Comparison of ENCODE assay signal across 16 cellular contexts in genomic region chr1:94790246-94790645, GRCh38. TPM values are rescaled to one million over a fixed set of nuclear protein-coding genes. Genes with fewer than 3 reads are reported as not detected.
DNase-seq lines count a peak whose midpoint lies in the region; ATAC-seq and TF ChIP-seq lines count a peak whose summit lies in the region.
"Had no signal": no experiment of that assay in that cellular context is flagged by ENCODE, and none has a peak within 500 bp of the region (broad histone marks: within the 10 kb centered on the region; RNA-seq: fewer than 3 reads in every experiment).

No MANE protein-coding gene starts in this region.

- no peak overlapping the region for H3K4me2 ChIP-seq in GM23248 (ENCODE audit: unreplicated experiment)
- H3K4me2 ChIP-seq: PC-9 had no signal

- in situ Hi-C loops in GM23248 (cut with MboI), result no loop called here

- no peaks in the 10 kb centered on the region for H4K20me1 ChIP-seq in GM23248 (ENCODE audit: insufficient read depth)
- H4K20me1 ChIP-seq: BLaER1 treated with 17β-estradiol and CSF1 and Interleukin-3, amounts not matched to agents 10 nM and 100 nM had no signal

- H3K27me3 ChIP-seq in GM23248 (replicated peaks; ENCODE audit: insufficient read depth), result no peaks in the 10 kb centered on the region
- H3K27me3 ChIP-seq: BLaER1 treated with 17β-estradiol and CSF1 and Interleukin-3, amounts not matched to agents 10 nM and 100 nM; SJCRH30 had no signal

- peaks cover 37% of the 10 kb centered on the region for H3F3A ChIP-seq in GM23248 (ENCODE audit: insufficient read depth)

- H3K9me2 ChIP-seq in GM23248 (ENCODE audit: insufficient read depth), result 0 out of 2 replicates have a peak, but pooled peaks cover 3% of the 10 kb centered on the region

- no peak overlapping the region for H2AFZ ChIP-seq in GM23248
- H2AFZ ChIP-seq: PC-9 had no signal

- H3K4me3 ChIP-seq in GM23248 (no peak overlapping the region), SK-N-MC (no peak overlapping the region), fibroblast of mammary gland (ENCODE audit: control insufficient read depth, low read depth, low read length) (no peak overlapping the region)
- H3K4me3 ChIP-seq: BLaER1 treated with 17β-estradiol and CSF1 and Interleukin-3, amounts not matched to agents 10 nM and 100 nM; PC-9; SJCRH30 had no signal

- no peaks in the 10 kb centered on the region for H3K9me3 ChIP-seq in GM23248 (ENCODE audit: low read depth)
- H3K9me3 ChIP-seq in SK-N-MC (ENCODE audit: low read depth, low read length), result no peaks in the 10 kb centered on the region

- H3K27ac ChIP-seq in GM23248 (no peak overlapping the region), SK-N-MC (peak overlapping the region; percentile 58)
- H3K27ac ChIP-seq: BLaER1 treated with 17β-estradiol and CSF1 and Interleukin-3, amounts not matched to agents 10 nM and 100 nM; PC-9; SJCRH30 had no signal

- peak; percentile 69 for DNase-seq in GM23248
- no peak for DNase-seq in SK-N-MC (ENCODE audit: low read depth, low spot score)
- peak; percentile 90 for DNase-seq in fibroblast of mammary gland (ENCODE audit: low read depth)
- DNase-seq in NCI-H524 (lab: John Stamatoyannopoulos, UW), result no peak
- DNase-seq in left lobe of liver (ENCODE audit: low spot score), result no peak
- DNase-seq in NCI-H2227 (lab: John Stamatoyannopoulos, UW; ENCODE audit: unreplicated experiment), result no peak
- DNase-seq: GF-D8, Kasumi-1, MM.1S, NCI-H1417, NCI-H1930, NCI-H774, PC-9, SJCRH30 had no signal

- no peaks in the 10 kb centered on the region for H3K79me2 ChIP-seq in GM23248 (ENCODE audit: insufficient read depth)

- TF ChIP-seq CTCF in fibroblast of mammary gland (conservative IDR thresholded peaks at IDR 0.05; ENCODE audit: control insufficient read depth, insufficient read depth, low read depth, low read length), result no peak

- H3K9ac ChIP-seq in GM23248 (no peak overlapping the region), SK-N-MC (ENCODE audit: insufficient read length) (no peak overlapping the region)
- H3K9ac ChIP-seq: BLaER1 treated with 17β-estradiol and CSF1 and Interleukin-3, amounts not matched to agents 10 nM and 100 nM had no signal

- WGBS in GM23248 (ENCODE audit: low coverage in 1 of 2, low lambda C conversion rate in 2 of 2, missing lambda C conversion rate in 2 of 2), 2 experiments, result 45 to 57% methylated on average over 2 of the region's 2 CpGs

- no peak for ATAC-seq in left lobe of liver
- ATAC-seq in GM21737 (IDR thresholded peaks at IDR 0.05; ENCODE audit: unreplicated experiment), result no peak

- H3K36me3 ChIP-seq in GM23248 (ENCODE audit: low read depth) (no peaks in the 10 kb centered on the region), SK-N-MC (ENCODE audit: insufficient read depth, low read length) (no peaks in the 10 kb centered on the region)
- H3K36me3 ChIP-seq: BLaER1 treated with 17β-estradiol and CSF1 and Interleukin-3, amounts not matched to agents 10 nM and 100 nM; SJCRH30 had no signal

- peaks cover 28% of the 10 kb centered on the region for H3K4me1 ChIP-seq in GM23248 (ENCODE audit: insufficient read depth)

RNA-seq across cellular contexts. Expression of gene SLC44A3, which starts 29.9 kb away (rescaled TPM):
- 1.6 and 3.3 TPM in 2 replicates for total RNA-seq in GM23248 (2014; rRNA removed; shearing (Covaris generic))
- polyA plus RNA-seq in GM23248 (2016; fragmentation: Nextera tagmentation; extraction: Ambion mirVana), result 2.0 and 2.1 TPM in 2 replicates
- 3.1 TPM for total RNA-seq in left lobe of liver

Comparison
In these comparisons a context has a peak if more than half of its experiments do, and no peak if none do; other contexts are left out.
1. DNase-seq: peak in GM23248 (single experiment) and fibroblast of mammary gland (single experiment); none in SK-N-MC (single experiment), NCI-H524 (0 of 2), left lobe of liver (single experiment) and NCI-H2227 (single experiment).